In the genomic region with DNA sequence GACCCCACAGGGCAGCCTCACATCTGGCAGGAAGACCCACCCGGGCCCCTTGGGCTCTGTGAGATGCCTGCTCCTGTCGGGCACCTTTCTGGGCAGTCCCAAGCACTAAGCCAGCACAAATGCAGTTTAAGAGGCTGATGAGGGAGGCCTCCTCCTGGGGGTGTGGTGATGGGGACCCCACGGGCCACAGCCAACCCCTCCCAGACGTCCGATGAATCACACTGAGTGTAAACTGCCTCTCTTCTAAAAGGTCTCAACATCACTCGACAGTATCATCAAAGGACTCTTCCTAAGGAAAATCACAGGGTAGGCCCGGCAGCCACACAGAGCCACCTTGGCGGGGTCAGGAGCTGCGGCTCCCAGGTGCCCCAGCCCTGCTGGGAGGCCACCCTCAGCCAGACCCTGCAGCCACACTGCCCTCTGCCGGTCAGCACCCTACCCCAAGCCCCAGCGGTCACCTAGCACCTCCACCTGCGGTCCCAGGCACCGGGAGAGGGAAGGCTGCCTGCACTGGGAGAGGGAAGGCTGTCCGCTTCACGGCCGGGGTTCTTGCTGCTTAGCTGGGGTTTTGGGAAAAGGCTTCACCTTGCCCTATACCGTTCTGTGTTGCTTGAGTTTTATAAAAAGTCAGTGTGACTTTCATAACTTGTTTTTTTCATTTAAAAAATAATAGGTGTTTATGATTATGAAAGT, we compare ENCODE assay signal across 1 cellular context.
TF ChIP-seq lines count a peak whose summit lies in the region.

No MANE protein-coding gene starts in this region.

TF ChIP-seq in HepG2, 621 proteins besides CTCF, POLR2A, EP300 and RAD21 (continued from another document and continues in another):
- peak; percentile 29; the same call in 1 of the 2 replicates for TF ChIP-seq PHF20 (CRISPR knock-in tag; IDR thresholded peaks at IDR 0.05)
- no peak for TF ChIP-seq TARDBP (CRISPR knock-in tag; IDR thresholded peaks at IDR 0.05)
- no peak for TF ChIP-seq ZFP1 (CRISPR knock-in tag; IDR thresholded peaks at IDR 0.05)
- 0 out of 2 replicates have a peak, but pooled peaks have one; percentile 1 for TF ChIP-seq ZNF547 (CRISPR knock-in tag; IDR thresholded peaks at IDR 0.05)
- TF ChIP-seq, protein P1, sequence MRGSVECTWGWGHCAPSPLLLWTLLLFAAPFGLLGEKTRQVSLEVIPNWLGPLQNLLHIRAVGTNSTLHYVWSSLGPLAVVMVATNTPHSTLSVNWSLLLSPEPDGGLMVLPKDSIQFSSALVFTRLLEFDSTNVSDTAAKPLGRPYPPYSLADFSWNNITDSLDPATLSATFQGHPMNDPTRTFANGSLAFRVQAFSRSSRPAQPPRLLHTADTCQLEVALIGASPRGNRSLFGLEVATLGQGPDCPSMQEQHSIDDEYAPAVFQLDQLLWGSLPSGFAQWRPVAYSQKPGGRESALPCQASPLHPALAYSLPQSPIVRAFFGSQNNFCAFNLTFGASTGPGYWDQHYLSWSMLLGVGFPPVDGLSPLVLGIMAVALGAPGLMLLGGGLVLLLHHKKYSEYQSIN (CRISPR knock-in tag; IDR thresholded peaks at IDR 0.05; ENCODE audit: borderline replicate concordance): no peak
- TF ChIP-seq SNAI1 (CRISPR knock-in tag; IDR thresholded peaks at IDR 0.05; ENCODE audit: borderline replicate concordance): no peak
- TF ChIP-seq BRD4 (CRISPR knock-in tag; IDR thresholded peaks at IDR 0.05): no peak
- peak; percentile 82 for TF ChIP-seq SAP130 (CRISPR knock-in tag; IDR thresholded peaks at IDR 0.05; ENCODE audit: low read depth)
- TF ChIP-seq ZNF432 (CRISPR knock-in tag; IDR thresholded peaks at IDR 0.05; ENCODE audit: borderline replicate concordance): no peak
- TF ChIP-seq, protein P2, sequence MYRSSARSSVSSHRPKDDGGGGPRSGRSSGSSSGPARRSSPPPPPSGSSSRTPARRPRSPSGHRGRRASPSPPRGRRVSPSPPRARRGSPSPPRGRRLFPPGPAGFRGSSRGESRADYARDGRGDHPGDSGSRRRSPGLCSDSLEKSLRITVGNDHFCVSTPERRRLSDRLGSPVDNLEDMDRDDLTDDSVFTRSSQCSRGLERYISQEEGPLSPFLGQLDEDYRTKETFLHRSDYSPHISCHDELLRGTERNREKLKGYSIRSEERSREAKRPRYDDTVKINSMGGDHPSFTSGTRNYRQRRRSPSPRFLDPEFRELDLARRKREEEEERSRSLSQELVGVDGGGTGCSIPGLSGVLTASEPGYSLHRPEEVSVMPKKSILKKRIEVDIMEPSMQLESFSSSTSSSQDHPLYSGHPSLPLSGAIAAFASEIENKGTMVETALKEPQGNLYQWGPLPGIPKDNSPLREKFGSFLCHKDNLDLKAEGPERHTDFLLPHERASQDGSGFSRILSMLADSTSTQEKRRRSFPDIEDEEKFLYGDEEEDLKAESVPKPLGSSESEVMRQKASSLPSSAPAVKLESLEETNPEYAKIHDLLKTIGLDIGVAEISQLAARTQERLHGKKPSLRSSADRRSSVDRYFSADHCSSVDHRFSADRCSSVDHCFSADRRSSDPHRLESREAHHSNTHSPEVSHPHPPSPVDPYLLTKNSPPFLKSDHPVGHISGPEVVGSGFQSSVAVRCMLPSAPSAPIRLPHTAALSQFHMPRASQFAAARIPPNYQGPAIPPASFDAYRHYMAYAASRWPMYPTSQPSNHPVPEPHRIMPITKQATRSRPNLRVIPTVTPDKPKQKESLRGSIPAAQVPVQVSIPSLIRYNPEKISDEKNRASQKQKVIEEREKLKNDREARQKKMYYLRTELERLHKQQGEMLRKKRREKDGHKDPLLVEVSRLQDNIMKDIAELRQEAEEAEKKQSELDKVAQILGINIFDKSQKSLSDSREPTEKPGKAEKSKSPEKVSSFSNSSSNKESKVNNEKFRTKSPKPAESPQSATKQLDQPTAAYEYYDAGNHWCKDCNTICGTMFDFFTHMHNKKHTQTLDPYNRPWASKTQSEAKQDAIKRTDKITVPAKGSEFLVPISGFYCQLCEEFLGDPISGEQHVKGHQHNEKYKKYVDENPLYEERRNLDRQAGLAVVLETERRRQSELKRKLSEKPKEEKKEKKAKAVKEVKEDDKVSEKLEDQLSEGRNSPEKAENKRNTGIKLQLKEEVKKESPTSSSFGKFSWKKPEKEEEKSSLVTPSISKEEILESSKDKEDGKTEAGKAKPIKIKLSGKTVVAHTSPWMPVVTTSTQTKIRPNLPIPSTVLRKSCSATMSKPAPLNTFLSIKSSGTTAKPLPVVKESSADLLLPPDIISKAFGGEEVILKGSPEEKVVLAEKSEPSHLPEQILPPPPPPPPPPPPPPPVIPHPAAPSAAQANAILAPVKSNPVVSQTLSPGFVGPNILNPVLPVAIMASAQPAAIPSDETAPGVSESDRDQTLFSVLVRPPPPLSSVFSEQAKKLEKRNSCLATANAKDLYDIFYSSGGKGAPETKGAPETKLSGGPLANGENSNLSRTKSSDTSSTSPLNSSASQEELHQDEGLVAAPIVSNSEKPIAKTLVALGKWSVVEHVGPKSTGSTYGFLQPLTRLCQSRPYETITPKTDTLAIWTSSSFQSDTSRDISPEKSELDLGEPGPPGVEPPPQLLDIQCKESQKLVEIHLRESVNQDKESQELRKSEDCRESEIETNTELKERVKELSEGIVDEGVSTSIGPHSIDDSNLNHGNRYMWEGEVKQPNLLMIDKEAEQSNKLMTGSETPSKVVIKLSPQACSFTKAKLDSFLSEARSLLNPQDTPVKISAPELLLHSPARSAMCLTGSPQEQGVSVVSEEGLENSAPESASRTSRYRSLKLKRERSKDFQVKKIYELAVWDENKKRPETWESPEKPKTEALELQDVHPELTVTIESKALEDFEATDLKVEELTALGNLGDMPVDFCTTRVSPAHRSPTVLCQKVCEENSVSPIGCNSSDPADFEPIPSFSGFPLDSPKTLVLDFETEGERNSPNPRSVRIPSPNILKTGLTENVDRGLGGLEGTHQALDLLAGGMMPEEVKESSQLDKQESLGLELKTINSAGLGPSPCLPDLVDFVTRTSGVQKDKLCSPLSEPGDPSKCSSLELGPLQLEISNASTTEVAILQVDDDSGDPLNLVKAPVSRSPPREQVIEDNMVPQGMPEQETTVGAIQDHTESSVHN (CRISPR knock-in tag; IDR thresholded peaks at IDR 0.05): no peak
- TF ChIP-seq SPEN (CRISPR knock-in tag; IDR thresholded peaks at IDR 0.05; ENCODE audit: low read depth): no peak
- TF ChIP-seq FOXJ3 (CRISPR knock-in tag; IDR thresholded peaks at IDR 0.05; ENCODE audit: borderline replicate concordance): no peak
- no peak for TF ChIP-seq CENPX (CRISPR knock-in tag; IDR thresholded peaks at IDR 0.05)
- TF ChIP-seq CAMTA2 (CRISPR knock-in tag; IDR thresholded peaks at IDR 0.05; ENCODE audit: borderline replicate concordance): no peak
- TF ChIP-seq JUN (CRISPR knock-in tag; IDR thresholded peaks at IDR 0.05): no peak
- TF ChIP-seq, protein P3, sequence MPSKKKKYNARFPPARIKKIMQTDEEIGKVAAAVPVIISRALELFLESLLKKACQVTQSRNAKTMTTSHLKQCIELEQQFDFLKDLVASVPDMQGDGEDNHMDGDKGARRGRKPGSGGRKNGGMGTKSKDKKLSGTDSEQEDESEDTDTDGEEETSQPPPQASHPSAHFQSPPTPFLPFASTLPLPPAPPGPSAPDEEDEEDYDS (CRISPR knock-in tag; IDR thresholded peaks at IDR 0.05): no peak; the same call in 1 of the 2 replicates
- no peak for TF ChIP-seq ZNF121 (CRISPR knock-in tag; IDR thresholded peaks at IDR 0.05)
- TF ChIP-seq NFYC (CRISPR knock-in tag; IDR thresholded peaks at IDR 0.05): no peak
- no peak for TF ChIP-seq DNMT1 (CRISPR knock-in tag; IDR thresholded peaks at IDR 0.05)
- TF ChIP-seq ZNF205 (CRISPR knock-in tag; IDR thresholded peaks at IDR 0.05): no peak; the same call in 1 of the 2 replicates
- TF ChIP-seq, protein P4, sequence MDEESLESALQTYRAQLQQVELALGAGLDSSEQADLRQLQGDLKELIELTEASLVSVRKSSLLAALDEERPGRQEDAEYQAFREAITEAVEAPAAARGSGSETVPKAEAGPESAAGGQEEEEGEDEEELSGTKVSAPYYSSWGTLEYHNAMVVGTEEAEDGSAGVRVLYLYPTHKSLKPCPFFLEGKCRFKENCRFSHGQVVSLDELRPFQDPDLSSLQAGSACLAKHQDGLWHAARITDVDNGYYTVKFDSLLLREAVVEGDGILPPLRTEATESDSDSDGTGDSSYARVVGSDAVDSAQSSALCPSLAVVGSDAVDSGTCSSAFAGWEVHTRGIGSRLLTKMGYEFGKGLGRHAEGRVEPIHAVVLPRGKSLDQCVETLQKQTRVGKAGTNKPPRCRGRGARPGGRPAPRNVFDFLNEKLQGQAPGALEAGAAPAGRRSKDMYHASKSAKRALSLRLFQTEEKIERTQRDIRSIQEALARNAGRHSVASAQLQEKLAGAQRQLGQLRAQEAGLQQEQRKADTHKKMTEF (CRISPR knock-in tag; IDR thresholded peaks at IDR 0.05): peak; percentile 10; the same call in 1 of the 2 replicates
- peak; percentile 31; the same call in 1 of the 2 replicates for TF ChIP-seq ZNF263 (CRISPR knock-in tag; IDR thresholded peaks at IDR 0.05)
- TF ChIP-seq, protein P5, sequence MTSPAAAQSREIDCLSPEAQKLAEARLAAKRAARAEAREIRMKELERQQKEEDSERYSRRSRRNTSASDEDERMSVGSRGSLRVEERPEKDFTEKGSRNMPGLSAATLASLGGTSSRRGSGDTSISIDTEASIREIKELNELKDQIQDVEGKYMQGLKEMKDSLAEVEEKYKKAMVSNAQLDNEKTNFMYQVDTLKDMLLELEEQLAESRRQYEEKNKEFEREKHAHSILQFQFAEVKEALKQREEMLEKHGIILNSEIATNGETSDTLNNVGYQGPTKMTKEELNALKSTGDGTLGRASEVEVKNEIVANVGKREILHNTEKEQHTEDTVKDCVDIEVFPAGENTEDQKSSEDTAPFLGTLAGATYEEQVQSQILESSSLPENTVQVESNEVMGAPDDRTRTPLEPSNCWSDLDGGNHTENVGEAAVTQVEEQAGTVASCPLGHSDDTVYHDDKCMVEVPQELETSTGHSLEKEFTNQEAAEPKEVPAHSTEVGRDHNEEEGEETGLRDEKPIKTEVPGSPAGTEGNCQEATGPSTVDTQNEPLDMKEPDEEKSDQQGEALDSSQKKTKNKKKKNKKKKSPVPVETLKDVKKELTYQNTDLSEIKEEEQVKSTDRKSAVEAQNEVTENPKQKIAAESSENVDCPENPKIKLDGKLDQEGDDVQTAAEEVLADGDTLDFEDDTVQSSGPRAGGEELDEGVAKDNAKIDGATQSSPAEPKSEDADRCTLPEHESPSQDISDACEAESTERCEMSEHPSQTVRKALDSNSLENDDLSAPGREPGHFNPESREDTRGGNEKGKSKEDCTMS (CRISPR knock-in tag; conservative IDR thresholded peaks at IDR 0.05): no peak
- no peak for TF ChIP-seq ZNF724P (CRISPR knock-in tag; IDR thresholded peaks at IDR 0.05; ENCODE audit: borderline replicate concordance)
- TF ChIP-seq ATF1 (CRISPR knock-in tag; IDR thresholded peaks at IDR 0.05): no peak
- no peak for TF ChIP-seq ZFP82 (CRISPR knock-in tag; IDR thresholded peaks at IDR 0.05; ENCODE audit: borderline replicate concordance)
- no peak for TF ChIP-seq CBX2 (IDR thresholded peaks at IDR 0.05; ENCODE audit: low read depth, low read length)
- TF ChIP-seq CBX2 (CRISPR knock-in tag; IDR thresholded peaks at IDR 0.05; ENCODE audit: low read depth): no peak
- peak; percentile 68; the same call in 1 of the 2 replicates for TF ChIP-seq KDM2A (CRISPR knock-in tag; IDR thresholded peaks at IDR 0.05; ENCODE audit: borderline replicate concordance, low read depth)
- no peak for TF ChIP-seq ZMYM2 (CRISPR knock-in tag; IDR thresholded peaks at IDR 0.05)
- TF ChIP-seq SKI (IDR thresholded peaks at IDR 0.05; ENCODE audit: partially characterized antibody): peak; percentile 12
- TF ChIP-seq ELF3 (CRISPR knock-in tag; IDR thresholded peaks at IDR 0.05): peak; percentile 35; the same call in 1 of the 2 replicates
- TF ChIP-seq ETV5 (CRISPR knock-in tag; IDR thresholded peaks at IDR 0.05; ENCODE audit: borderline replicate concordance): 0 out of 2 replicates have a peak, but pooled peaks have one; percentile 11
- TF ChIP-seq DNMT3B (CRISPR knock-in tag; conservative IDR thresholded peaks at IDR 0.05): no peak
- TF ChIP-seq ZNF652 (CRISPR knock-in tag; IDR thresholded peaks at IDR 0.05; ENCODE audit: borderline replicate concordance, low read depth): no peak
- no peak for TF ChIP-seq ZNF577 (CRISPR knock-in tag; IDR thresholded peaks at IDR 0.05; ENCODE audit: borderline replicate concordance, low read depth)
- peak; percentile 67 for TF ChIP-seq SP4 (CRISPR knock-in tag; IDR thresholded peaks at IDR 0.05)
- TF ChIP-seq NFE2L2 (IDR thresholded peaks at IDR 0.05; ENCODE audit: low read length): no peak
- peak; percentile 47; the same call in 1 of the 2 replicates for TF ChIP-seq ZNF614 (CRISPR knock-in tag; IDR thresholded peaks at IDR 0.05; ENCODE audit: borderline replicate concordance)
- TF ChIP-seq ZNF644 (CRISPR knock-in tag; IDR thresholded peaks at IDR 0.05; ENCODE audit: low read depth): 0 out of 2 replicates have a peak, but pooled peaks have one; percentile 25
- TF ChIP-seq KMT2B (CRISPR knock-in tag; IDR thresholded peaks at IDR 0.05): 0 out of 2 replicates have a peak, but pooled peaks have one; percentile 32
- peak; percentile 61 for TF ChIP-seq PHF21A (CRISPR knock-in tag; IDR thresholded peaks at IDR 0.05)
- no peak for TF ChIP-seq MTA1 (CRISPR knock-in tag; IDR thresholded peaks at IDR 0.05; ENCODE audit: borderline replicate concordance)
- TF ChIP-seq ZNF775 (CRISPR knock-in tag; IDR thresholded peaks at IDR 0.05; ENCODE audit: borderline replicate concordance): no peak
- TF ChIP-seq KLF6 (CRISPR knock-in tag; IDR thresholded peaks at IDR 0.05): 0 out of 2 replicates have a peak, but pooled peaks have one; percentile 51
- TF ChIP-seq, protein P6, sequence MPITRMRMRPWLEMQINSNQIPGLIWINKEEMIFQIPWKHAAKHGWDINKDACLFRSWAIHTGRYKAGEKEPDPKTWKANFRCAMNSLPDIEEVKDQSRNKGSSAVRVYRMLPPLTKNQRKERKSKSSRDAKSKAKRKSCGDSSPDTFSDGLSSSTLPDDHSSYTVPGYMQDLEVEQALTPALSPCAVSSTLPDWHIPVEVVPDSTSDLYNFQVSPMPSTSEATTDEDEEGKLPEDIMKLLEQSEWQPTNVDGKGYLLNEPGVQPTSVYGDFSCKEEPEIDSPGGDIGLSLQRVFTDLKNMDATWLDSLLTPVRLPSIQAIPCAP (CRISPR knock-in tag; IDR thresholded peaks at IDR 0.05; ENCODE audit: low read depth): no peak
- TF ChIP-seq SMC3 (IDR thresholded peaks at IDR 0.05; ENCODE audit: low read length): no peak; the same call in 1 of the 2 replicates
- TF ChIP-seq, protein P7, sequence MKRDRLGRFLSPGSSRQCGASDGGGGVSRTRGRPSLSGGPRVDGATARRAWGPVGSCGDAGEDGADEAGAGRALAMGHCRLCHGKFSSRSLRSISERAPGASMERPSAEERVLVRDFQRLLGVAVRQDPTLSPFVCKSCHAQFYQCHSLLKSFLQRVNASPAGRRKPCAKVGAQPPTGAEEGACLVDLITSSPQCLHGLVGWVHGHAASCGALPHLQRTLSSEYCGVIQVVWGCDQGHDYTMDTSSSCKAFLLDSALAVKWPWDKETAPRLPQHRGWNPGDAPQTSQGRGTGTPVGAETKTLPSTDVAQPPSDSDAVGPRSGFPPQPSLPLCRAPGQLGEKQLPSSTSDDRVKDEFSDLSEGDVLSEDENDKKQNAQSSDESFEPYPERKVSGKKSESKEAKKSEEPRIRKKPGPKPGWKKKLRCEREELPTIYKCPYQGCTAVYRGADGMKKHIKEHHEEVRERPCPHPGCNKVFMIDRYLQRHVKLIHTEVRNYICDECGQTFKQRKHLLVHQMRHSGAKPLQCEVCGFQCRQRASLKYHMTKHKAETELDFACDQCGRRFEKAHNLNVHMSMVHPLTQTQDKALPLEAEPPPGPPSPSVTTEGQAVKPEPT (CRISPR knock-in tag; IDR thresholded peaks at IDR 0.05; ENCODE audit: low read depth): no peak
- TF ChIP-seq ARNT2 (CRISPR knock-in tag; IDR thresholded peaks at IDR 0.05; ENCODE audit: low read depth): no peak
- TF ChIP-seq ZSCAN29 (CRISPR knock-in tag; conservative IDR thresholded peaks at IDR 0.05): no peak
- peak; percentile 18; the same call in 1 of the 2 replicates for TF ChIP-seq ZSCAN21 (CRISPR knock-in tag; IDR thresholded peaks at IDR 0.05; ENCODE audit: borderline replicate concordance)
- TF ChIP-seq HMGA1 (CRISPR knock-in tag; conservative IDR thresholded peaks at IDR 0.05): no peak
